ENCODE assay signal across 9 cellular contexts in genomic region chrX:147737690-147738089, GRCh38.
"Had no signal": no experiment of that assay in that cellular context is flagged by ENCODE, and none has a peak within 500 bp of the region (broad histone marks: within the 10 kb centered on the region; RNA-seq: fewer than 3 reads in every experiment).

No MANE protein-coding gene starts in this region.

- H3K36me3 Mint-ChIP-seq: brain, naive B cell had no signal

- H3K4me3 Mint-ChIP-seq: activated B cell treated with CpG ODN at 0.5 μM for 24 hours, brain, naive B cell had no signal

- H3K9me3 Mint-ChIP-seq: activated B cell treated with CpG ODN at 0.5 μM for 24 hours had no signal

- H3K4me3 ChIP-seq: heart right ventricle, right atrium auricular region, skin epidermis, thyroid gland had no signal

- H3K27ac Mint-ChIP-seq: activated B cell treated with CpG ODN at 0.5 μM for 24 hours, brain, naive B cell had no signal

- H3K4me1 Mint-ChIP-seq: activated B cell treated with CpG ODN at 0.5 μM for 24 hours, brain, naive B cell had no signal

- ATAC-seq: heart right ventricle had no signal

- H3K27me3 Mint-ChIP-seq: activated B cell treated with CpG ODN at 0.5 μM for 24 hours, brain, naive B cell had no signal

- DNase-seq: activated B cell treated with CpG ODN at 0.5 μM for 24 hours; effector memory CD4-positive, alpha-beta T cell; heart right ventricle; naive B cell; stimulated activated CD4-positive, alpha-beta T cell treated with anti-CD3 and anti-CD28 coated beads, Interleukin-4, amount 100 ng/mL, for 4 hours; thyroid gland had no signal
